ENCODE assay signal across 27 cellular contexts in genomic region chr3:122188758-122189157, GRCh38. TPM values are rescaled to one million over a fixed set of nuclear protein-coding genes. Genes with fewer than 3 reads are reported as not detected.
"Had no signal": no experiment of that assay in that cellular context is flagged by ENCODE, and none has a peak within 500 bp of the region (broad histone marks: within the 10 kb centered on the region; RNA-seq: fewer than 3 reads in every experiment).

No MANE protein-coding gene starts in this region.

- H3K9me3 ChIP-seq: adrenal gland, breast epithelium had no signal

- H3K4me3 ChIP-seq: adrenal gland, breast epithelium, K562, SK-N-MC had no signal

- DNase-seq: activated CD4-positive, alpha-beta memory T cell treated with anti-CD3 and anti-CD28 coated beads, Interleukin-2, amount 10 ng/mL, durations not matched to agents 7 days and 5 days; activated CD4-positive, alpha-beta T cell treated with anti-CD3 and anti-CD28 coated beads, Interleukin-2, amount 10 ng/mL, durations not matched to agents 7 days and 5 days; activated CD4-positive, CD25-positive, alpha-beta regulatory T cell; activated CD8-positive, alpha-beta memory T cell treated with anti-CD3 and anti-CD28 coated beads, Interleukin-2, amount 50 U/mL, for 4 hours; activated naive CD4-positive, alpha-beta T cell treated with anti-CD3 and anti-CD28 coated beads, Interleukin-2, amount 50 U/mL, for 16 hours; activated naive CD8-positive, alpha-beta T cell treated with anti-CD3 and anti-CD28 coated beads, Interleukin-2, amount 10 ng/mL, durations not matched to agents 7 days and 5 days; activated T-cell treated with anti-CD3 and anti-CD28 coated beads, Interleukin-2, amount 50 U/mL, for 72 hours; adrenal gland; anterior cingulate cortex; central memory CD4-positive, alpha-beta T cell; Karpas-422; NCI-H146; NCI-H187 treated with DMSO at 0.1 percent for 48 hours; NCI-H510A treated with DMSO at 0.1 percent for 48 hours; NCI-H774; NK-92 treated with Interleukin-12 subunit alpha and Interleukin-12 subunit beta, amount 100 ng/mL, for 24 hours; OCI-M1; RPMI8226; T-cell; T-helper 2 cell; T1000 had no signal

- ATAC-seq: activated T-cell treated with anti-CD3 and anti-CD28 coated beads, Interleukin-2, amount 50 U/mL, for 72 hours; K562; Panc1; Right ventricle myocardium inferior; T-cell had no signal

- H3K36me3 ChIP-seq: adrenal gland, breast epithelium had no signal

- H3K27ac ChIP-seq: adrenal gland, breast epithelium, SK-N-MC had no signal

- H3K4me1 ChIP-seq: breast epithelium had no signal

- FAIRE-seq: K562, TTC549 had no signal

RNA-seq across cellular contexts. Expression of gene CASR, which starts 5.3 kb away (rescaled TPM):
- total RNA-seq: activated naive CD8-positive, alpha-beta T cell treated with anti-CD3 and anti-CD28 coated beads, Interleukin-2, amount 10 ng/mL, durations not matched to agents 7 days and 5 days; breast epithelium; K562; Right ventricle myocardium inferior had no signal
- polyA plus RNA-seq: K562 had no signal
